In the genomic region with DNA sequence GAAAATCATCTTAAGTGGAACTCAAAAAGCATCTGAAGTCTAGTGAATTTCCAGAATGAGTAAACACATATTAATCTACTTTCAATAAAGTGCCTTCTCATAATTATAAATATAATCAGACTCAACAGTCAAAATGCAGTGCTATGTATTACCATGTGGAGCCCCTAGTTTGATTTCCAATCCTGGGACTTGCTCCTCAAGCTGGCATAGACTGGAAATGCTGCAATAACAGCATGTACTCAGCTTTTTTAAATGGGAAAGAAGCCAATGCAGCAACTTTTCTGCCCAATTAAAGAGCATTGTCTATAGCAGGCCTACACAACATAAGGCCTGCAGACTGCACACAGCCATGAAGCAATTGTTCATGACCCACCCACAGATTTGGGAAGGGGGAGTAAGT, we compare ENCODE assay signal across 23 cellular contexts.
"Had no signal": no experiment of that assay in that cellular context is flagged by ENCODE, and none has a peak within 500 bp of the region (broad histone marks: within the 10 kb centered on the region; RNA-seq: fewer than 3 reads in every experiment).

No MANE protein-coding gene starts in this region.

- DNase-seq: dorsolateral prefrontal cortex; effector CD4-positive, alpha-beta T cell; foreskin melanocyte; glutamatergic neuron; heart right ventricle; hippocampal formation; left cardiac atrium; left lung; mesenchymal stem cell; midbrain; naive thymus-derived CD4-positive, alpha-beta T cell; right lobe of liver; small intestine; stimulated activated CD4-positive, alpha-beta T cell treated with anti-CD3 and anti-CD28 coated beads, Interleukin-15, amount 100 ng/mL, for 24 hours; stimulated activated CD4-positive, alpha-beta T cell treated with anti-CD3 and anti-CD28 coated beads, Interleukin-2, amount 100 ng/mL, for 48 hours; stimulated activated CD8-positive, alpha-beta memory T cell treated with anti-CD3 and anti-CD28 coated beads, Interleukin-4, amount 100 ng/mL, for 48 hours; stimulated activated naive CD4-positive, alpha-beta T cell treated with Interleukin-2 at 50 U/mL for 16 hours; stomach; thyroid gland had no signal

- H3K27ac Mint-ChIP-seq: naive thymus-derived CD4-positive, alpha-beta T cell; nephron; neural progenitor cell; progenitor cell of endocrine pancreas; type B pancreatic cell had no signal

- ATAC-seq: heart right ventricle; left cardiac atrium; left lung; naive thymus-derived CD4-positive, alpha-beta T cell; right lobe of liver had no signal

- H3K27me3 Mint-ChIP-seq: progenitor cell of endocrine pancreas, type B pancreatic cell had no signal

- H3K4me3 Mint-ChIP-seq: naive thymus-derived CD4-positive, alpha-beta T cell; nephron; neural progenitor cell; type B pancreatic cell had no signal

- H3K36me3 Mint-ChIP-seq: type B pancreatic cell had no signal

- H3K4me1 Mint-ChIP-seq: naive thymus-derived CD4-positive, alpha-beta T cell; nephron; neural progenitor cell had no signal

- H3K4me3 ChIP-seq: dorsolateral prefrontal cortex, heart right ventricle, left lung, neural progenitor cell, right lobe of liver, stomach, thyroid gland had no signal
